ENCODE assay signal across 1 cellular context in genomic region chr19:39409207-39409885, GRCh38.
TF ChIP-seq lines count a peak whose summit lies in the region.

No MANE protein-coding gene starts in this region.

TF ChIP-seq in HepG2, 621 proteins besides CTCF, POLR2A, EP300 and RAD21 (continued from another document and continues in another):
- TF ChIP-seq HMGXB4 (CRISPR knock-in tag; IDR thresholded peaks at IDR 0.05; ENCODE audit: borderline replicate concordance in 1 of 2, low read depth in 1 of 2) (peak in 1 of 2 experiments; percentile 26; a peak in 1 of 4 replicates), CREB3 (CRISPR knock-in tag; IDR thresholded peaks at IDR 0.05) (no peak), HMGXB3 (CRISPR knock-in tag; IDR thresholded peaks at IDR 0.05; ENCODE audit: borderline replicate concordance) (no peak), MAFF (IDR thresholded peaks at IDR 0.05; ENCODE audit: low read depth, low read length) (no peak), SOX5 (CRISPR knock-in tag; IDR thresholded peaks at IDR 0.05; ENCODE audit: borderline replicate concordance) (no peak), POGZ (CRISPR knock-in tag; IDR thresholded peaks at IDR 0.05) (no peak), ARHGAP35 (CRISPR knock-in tag; IDR thresholded peaks at IDR 0.05; ENCODE audit: borderline replicate concordance) (no peak), ISL2 (CRISPR knock-in tag; IDR thresholded peaks at IDR 0.05) (no peak), ZNF724P (CRISPR knock-in tag; IDR thresholded peaks at IDR 0.05; ENCODE audit: borderline replicate concordance) (peak; percentile 75; the same call in 1 of the 2 replicates), PLRG1 (conservative IDR thresholded peaks at IDR 0.05) (no peak), NRL (CRISPR knock-in tag; IDR thresholded peaks at IDR 0.05; ENCODE audit: borderline replicate concordance) (no peak), ZNF354B (CRISPR knock-in tag; IDR thresholded peaks at IDR 0.05) (no peak), TFAP4 (IDR thresholded peaks at IDR 0.05; ENCODE audit: borderline replicate concordance, low read depth) (peak; percentile 42; the same call in 1 of the 2 replicates), ZSCAN21 (CRISPR knock-in tag; IDR thresholded peaks at IDR 0.05; ENCODE audit: borderline replicate concordance) (peak; percentile 26; the same call in 1 of the 2 replicates), EZH2 (conservative IDR thresholded peaks at IDR 0.05; ENCODE audit: low read depth, low read length) (no peak), HNF4G (IDR thresholded peaks at IDR 0.05; ENCODE audit: borderline replicate concordance, low read depth, low read length) (no peak), HNF4G (CRISPR knock-in tag; IDR thresholded peaks at IDR 0.05; ENCODE audit: borderline replicate concordance, low read depth) (no peak), ZNF121 (CRISPR knock-in tag; IDR thresholded peaks at IDR 0.05) (no peak), MTA3 (CRISPR knock-in tag; IDR thresholded peaks at IDR 0.05) (no peak), ADNP (CRISPR knock-in tag; IDR thresholded peaks at IDR 0.05) (no peak), FOSL1 (CRISPR knock-in tag; IDR thresholded peaks at IDR 0.05; ENCODE audit: borderline replicate concordance) (no peak), STAT6 (CRISPR knock-in tag; IDR thresholded peaks at IDR 0.05; ENCODE audit: borderline replicate concordance) (peak; percentile 59; the same call in 1 of the 2 replicates), ZNF441 (CRISPR knock-in tag; IDR thresholded peaks at IDR 0.05; ENCODE audit: borderline replicate concordance) (peak; percentile 22; the same call in 1 of the 2 replicates), ZNF510 (CRISPR knock-in tag; IDR thresholded peaks at IDR 0.05; ENCODE audit: low read depth) (no peak), ZNF207 (IDR thresholded peaks at IDR 0.05; ENCODE audit: borderline replicate concordance) (no peak), SP5 (CRISPR knock-in tag; IDR thresholded peaks at IDR 0.05; ENCODE audit: borderline replicate concordance, low read depth) (peak; percentile 19; the same call in 1 of the 2 replicates), RBFOX2 (IDR thresholded peaks at IDR 0.05; ENCODE audit: low read depth, low read length) (peak; percentile 87), ZNF841 (CRISPR knock-in tag; IDR thresholded peaks at IDR 0.05; ENCODE audit: borderline replicate concordance) (no peak), ZNF713 (CRISPR knock-in tag; IDR thresholded peaks at IDR 0.05) (no peak), ZNF607 (CRISPR knock-in tag; IDR thresholded peaks at IDR 0.05; ENCODE audit: borderline replicate concordance) (no peak), NFE2 (CRISPR knock-in tag; IDR thresholded peaks at IDR 0.05) (no peak), NR2F6 (IDR thresholded peaks at IDR 0.05) (no peak), NR2F6 (CRISPR knock-in tag; IDR thresholded peaks at IDR 0.05) (peak; percentile 38; the same call in 1 of the 2 replicates), TBL1XR1 (IDR thresholded peaks at IDR 0.05; ENCODE audit: borderline replicate concordance, low read length, partially characterized antibody) (no peak), TRAFD1 (CRISPR knock-in tag; IDR thresholded peaks at IDR 0.05; ENCODE audit: borderline replicate concordance) (no peak), ZNF749 (CRISPR knock-in tag; IDR thresholded peaks at IDR 0.05; ENCODE audit: borderline replicate concordance) (no peak), ATF6 (CRISPR knock-in tag; conservative IDR thresholded peaks at IDR 0.05) (no peak), DNMT1 (CRISPR knock-in tag; IDR thresholded peaks at IDR 0.05) (no peak), KLF15 (CRISPR knock-in tag; IDR thresholded peaks at IDR 0.05; ENCODE audit: borderline replicate concordance) (no peak), CEBPG (CRISPR knock-in tag; IDR thresholded peaks at IDR 0.05) (no peak), ZBTB4 (CRISPR knock-in tag; IDR thresholded peaks at IDR 0.05; ENCODE audit: borderline replicate concordance) (no peak), MAFK (conservative IDR thresholded peaks at IDR 0.05 in 1 of 2, IDR thresholded peaks at IDR 0.05 in 1 of 2; ENCODE audit: low read length in 2 of 2) (no peak), ZNF782 (CRISPR knock-in tag; IDR thresholded peaks at IDR 0.05; ENCODE audit: borderline replicate concordance) (no peak), HBP1 (CRISPR knock-in tag; IDR thresholded peaks at IDR 0.05; ENCODE audit: low read depth) (no peak), RCOR2 (CRISPR knock-in tag; IDR thresholded peaks at IDR 0.05) (no peak; the same call in 1 of the 2 replicates), BCL6 (CRISPR knock-in tag; IDR thresholded peaks at IDR 0.05) (no peak)
